ENCODE assay signal across 1 cellular context in the genomic region with DNA sequence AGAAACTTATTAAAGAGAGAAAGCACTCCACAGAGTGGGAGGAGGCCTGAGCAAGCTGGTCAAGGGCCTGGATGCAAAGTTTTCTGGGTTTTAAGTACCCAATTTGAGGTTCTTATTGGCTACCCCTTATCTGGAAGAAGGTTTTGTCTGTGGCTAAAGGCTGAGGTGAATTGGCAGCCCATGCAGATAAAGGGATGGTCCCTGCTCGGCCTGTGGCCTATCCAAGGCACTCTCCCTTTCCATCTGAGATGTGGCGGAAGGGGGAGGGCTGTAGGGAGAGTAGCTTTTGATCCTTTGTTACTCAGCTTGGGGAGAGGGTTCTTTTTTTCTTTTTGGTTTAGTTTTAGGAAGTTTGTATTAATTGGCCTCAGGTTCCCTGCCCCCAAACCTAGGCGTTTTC.
TF ChIP-seq lines count a peak whose summit lies in the region.

No MANE protein-coding gene starts in this region.

TF ChIP-seq in GM23338, 12 proteins besides CTCF, POLR2A, EP300 and RAD21 (continued from another document):
- TF ChIP-seq, protein P1, sequence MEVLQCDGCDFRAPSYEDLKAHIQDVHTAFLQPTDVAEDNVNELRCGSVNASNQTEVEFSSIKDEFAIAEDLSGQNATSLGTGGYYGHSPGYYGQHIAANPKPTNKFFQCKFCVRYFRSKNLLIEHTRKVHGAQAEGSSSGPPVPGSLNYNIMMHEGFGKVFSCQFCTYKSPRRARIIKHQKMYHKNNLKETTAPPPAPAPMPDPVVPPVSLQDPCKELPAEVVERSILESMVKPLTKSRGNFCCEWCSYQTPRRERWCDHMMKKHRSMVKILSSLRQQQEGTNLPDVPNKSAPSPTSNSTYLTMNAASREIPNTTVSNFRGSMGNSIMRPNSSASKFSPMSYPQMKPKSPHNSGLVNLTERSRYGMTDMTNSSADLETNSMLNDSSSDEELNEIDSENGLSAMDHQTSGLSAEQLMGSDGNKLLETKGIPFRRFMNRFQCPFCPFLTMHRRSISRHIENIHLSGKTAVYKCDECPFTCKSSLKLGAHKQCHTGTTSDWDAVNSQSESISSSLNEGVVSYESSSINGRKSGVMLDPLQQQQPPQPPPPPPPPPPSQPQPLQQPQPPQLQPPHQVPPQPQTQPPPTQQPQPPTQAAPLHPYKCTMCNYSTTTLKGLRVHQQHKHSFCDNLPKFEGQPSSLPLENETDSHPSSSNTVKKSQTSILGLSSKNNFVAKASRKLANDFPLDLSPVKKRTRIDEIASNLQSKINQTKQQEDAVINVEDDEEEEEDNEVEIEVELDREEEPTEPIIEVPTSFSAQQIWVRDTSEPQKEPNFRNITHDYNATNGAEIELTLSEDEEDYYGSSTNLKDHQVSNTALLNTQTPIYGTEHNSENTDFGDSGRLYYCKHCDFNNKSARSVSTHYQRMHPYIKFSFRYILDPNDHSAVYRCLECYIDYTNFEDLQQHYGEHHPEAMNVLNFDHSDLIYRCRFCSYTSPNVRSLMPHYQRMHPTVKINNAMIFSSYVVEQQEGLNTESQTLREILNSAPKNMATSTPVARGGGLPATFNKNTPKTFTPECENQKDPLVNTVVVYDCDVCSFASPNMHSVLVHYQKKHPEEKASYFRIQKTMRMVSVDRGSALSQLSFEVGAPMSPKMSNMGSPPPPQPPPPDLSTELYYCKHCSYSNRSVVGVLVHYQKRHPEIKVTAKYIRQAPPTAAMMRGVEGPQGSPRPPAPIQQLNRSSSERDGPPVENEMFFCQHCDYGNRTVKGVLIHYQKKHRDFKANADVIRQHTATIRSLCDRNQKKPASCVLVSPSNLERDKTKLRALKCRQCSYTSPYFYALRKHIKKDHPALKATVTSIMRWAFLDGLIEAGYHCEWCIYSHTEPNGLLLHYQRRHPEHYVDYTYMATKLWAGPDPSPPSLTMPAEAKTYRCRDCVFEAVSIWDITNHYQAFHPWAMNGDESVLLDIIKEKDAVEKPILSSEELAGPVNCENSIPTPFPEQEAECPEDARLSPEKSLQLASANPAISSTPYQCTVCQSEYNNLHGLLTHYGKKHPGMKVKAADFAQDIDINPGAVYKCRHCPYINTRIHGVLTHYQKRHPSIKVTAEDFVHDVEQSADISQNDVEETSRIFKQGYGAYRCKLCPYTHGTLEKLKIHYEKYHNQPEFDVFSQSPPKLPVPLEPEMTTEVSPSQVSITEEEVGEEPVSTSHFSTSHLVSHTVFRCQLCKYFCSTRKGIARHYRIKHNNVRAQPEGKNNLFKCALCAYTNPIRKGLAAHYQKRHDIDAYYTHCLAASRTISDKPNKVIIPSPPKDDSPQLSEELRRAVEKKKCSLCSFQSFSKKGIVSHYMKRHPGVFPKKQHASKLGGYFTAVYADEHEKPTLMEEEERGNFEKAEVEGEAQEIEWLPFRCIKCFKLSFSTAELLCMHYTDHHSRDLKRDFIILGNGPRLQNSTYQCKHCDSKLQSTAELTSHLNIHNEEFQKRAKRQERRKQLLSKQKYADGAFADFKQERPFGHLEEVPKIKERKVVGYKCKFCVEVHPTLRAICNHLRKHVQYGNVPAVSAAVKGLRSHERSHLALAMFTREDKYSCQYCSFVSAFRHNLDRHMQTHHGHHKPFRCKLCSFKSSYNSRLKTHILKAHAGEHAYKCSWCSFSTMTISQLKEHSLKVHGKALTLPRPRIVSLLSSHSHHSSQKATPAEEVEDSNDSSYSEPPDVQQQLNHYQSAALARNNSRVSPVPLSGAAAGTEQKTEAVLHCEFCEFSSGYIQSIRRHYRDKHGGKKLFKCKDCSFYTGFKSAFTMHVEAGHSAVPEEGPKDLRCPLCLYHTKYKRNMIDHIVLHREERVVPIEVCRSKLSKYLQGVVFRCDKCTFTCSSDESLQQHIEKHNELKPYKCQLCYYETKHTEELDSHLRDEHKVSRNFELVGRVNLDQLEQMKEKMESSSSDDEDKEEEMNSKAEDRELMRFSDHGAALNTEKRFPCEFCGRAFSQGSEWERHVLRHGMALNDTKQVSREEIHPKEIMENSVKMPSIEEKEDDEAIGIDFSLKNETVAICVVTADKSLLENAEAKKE (CRISPR knock-in tag; IDR thresholded peaks at IDR 0.05): no peak
- TF ChIP-seq CREB1 (CRISPR knock-in tag; IDR thresholded peaks at IDR 0.05; ENCODE audit: low read depth) (no peak), EZH2phosphoT487 (IDR thresholded peaks at IDR 0.05; ENCODE audit: unreplicated experiment) (no peak), JUNB (IDR thresholded peaks at IDR 0.05; ENCODE audit: unreplicated experiment) (no peak), STAT1 (IDR thresholded peaks at IDR 0.05; ENCODE audit: unreplicated experiment) (no peak), NANOG (IDR thresholded peaks at IDR 0.05; ENCODE audit: borderline replicate concordance) (no peak), POLR2AphosphoS5 (IDR thresholded peaks at IDR 0.05; ENCODE audit: low read depth) (no peak)
- TF ChIP-seq, protein P2, sequence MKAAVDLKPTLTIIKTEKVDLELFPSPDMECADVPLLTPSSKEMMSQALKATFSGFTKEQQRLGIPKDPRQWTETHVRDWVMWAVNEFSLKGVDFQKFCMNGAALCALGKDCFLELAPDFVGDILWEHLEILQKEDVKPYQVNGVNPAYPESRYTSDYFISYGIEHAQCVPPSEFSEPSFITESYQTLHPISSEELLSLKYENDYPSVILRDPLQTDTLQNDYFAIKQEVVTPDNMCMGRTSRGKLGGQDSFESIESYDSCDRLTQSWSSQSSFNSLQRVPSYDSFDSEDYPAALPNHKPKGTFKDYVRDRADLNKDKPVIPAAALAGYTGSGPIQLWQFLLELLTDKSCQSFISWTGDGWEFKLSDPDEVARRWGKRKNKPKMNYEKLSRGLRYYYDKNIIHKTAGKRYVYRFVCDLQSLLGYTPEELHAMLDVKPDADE (IDR thresholded peaks at IDR 0.05): no peak
